Comparison of ENCODE assay signal across 21 cellular contexts in the genomic region with DNA sequence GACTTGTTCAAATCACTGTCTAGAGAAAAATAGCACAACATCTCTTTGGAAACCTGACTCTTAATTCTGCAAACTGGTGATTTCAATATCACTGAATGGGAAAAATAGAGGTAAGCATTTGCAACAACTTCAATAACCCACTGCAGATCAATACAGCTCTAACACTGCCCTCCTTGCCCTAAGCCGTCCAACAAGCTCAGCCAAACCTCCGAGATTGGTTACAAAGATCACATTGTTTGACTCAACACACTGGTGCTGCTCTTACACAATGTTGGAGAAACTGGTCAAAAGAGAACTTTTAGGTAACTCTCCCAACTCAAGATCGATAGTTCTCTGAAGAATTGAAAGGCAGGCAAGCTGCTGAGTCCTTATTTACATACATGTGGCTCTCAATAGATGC.
DNase-seq lines count a peak whose midpoint lies in the region; ATAC-seq lines count a peak whose summit lies in the region.
"Had no signal": no experiment of that assay in that cellular context is flagged by ENCODE, and none has a peak within 500 bp of the region (broad histone marks: within the 10 kb centered on the region; RNA-seq: fewer than 3 reads in every experiment).

No MANE protein-coding gene starts in this region.

- ATAC-seq in left lobe of liver, result peak; percentile 89
- ATAC-seq in activated T-helper 17 cell treated with anti-CD3 and anti-CD28 coated beads, Interleukin-2, amount 50 U/mL, for 72 hours (replicated peaks), result no peak
- ATAC-seq in aorta (ENCODE audit: low FRiP score), result no peak
- ATAC-seq: HCT116 had no signal

- H3K9me3 ChIP-seq in aorta (ENCODE audit: control insufficient read depth, low read length), result no peaks in the 10 kb centered on the region
- H3K9me3 ChIP-seq: Caco-2 had no signal

- no peaks in the 10 kb centered on the region for H3K27me3 ChIP-seq in aorta (ENCODE audit: control insufficient read depth in 1 of 2, insufficient read depth in 2 of 2, low read length in 1 of 2)

- H3K27ac ChIP-seq in angular gyrus (ENCODE audit: low read depth, low read length) (peak overlapping the region; percentile 42), aorta (ENCODE audit: low read depth in 1 of 2, low read length in 2 of 2) (no peak overlapping the region)
- H3K27ac ChIP-seq: C4-2B had no signal

- no peaks in the 10 kb centered on the region for H3K4me1 ChIP-seq in aorta (ENCODE audit: control insufficient read depth in 1 of 2, insufficient read depth in 2 of 2, low read length in 2 of 2)
- H3K4me1 ChIP-seq: Caco-2 had no signal

- WGBS in aorta, 2 donors, result 72 to 84% methylated on average over 3 of the region's 3 CpGs

- CTCF ChIA-PET in activated naive CD4-positive, alpha-beta T cell treated with anti-CD3 and anti-CD28 coated beads for 36 hours (lab: Charles Lee), result no interaction called here

- no peaks in the 10 kb centered on the region for H3K9me3 Mint-ChIP-seq in activated naive CD4-positive, alpha-beta T cell treated with anti-CD3 and anti-CD28 coated beads for 36 hours
- no peaks in the 10 kb centered on the region for H3K9me3 Mint-ChIP-seq in activated T-helper 17 cell treated with anti-CD3 and anti-CD28 coated beads, Interleukin-2, amount 50 U/mL, for 72 hours
- H3K9me3 Mint-ChIP-seq: CD4-positive, alpha-beta T cell; HFFc6; IgD-negative memory B cell had no signal

- H3K4me1 Mint-ChIP-seq in activated naive CD4-positive, alpha-beta T cell treated with anti-CD3 and anti-CD28 coated beads for 36 hours (ENCODE audit: low read depth), result no peaks in the 10 kb centered on the region
- no peaks in the 10 kb centered on the region for H3K4me1 Mint-ChIP-seq in activated T-helper 17 cell treated with anti-CD3 and anti-CD28 coated beads, Interleukin-2, amount 50 U/mL, for 72 hours
- H3K4me1 Mint-ChIP-seq: IgD-negative memory B cell had no signal

- no peaks in the 10 kb centered on the region for H3K36me3 Mint-ChIP-seq in activated naive CD4-positive, alpha-beta T cell treated with anti-CD3 and anti-CD28 coated beads for 36 hours (ENCODE audit: low read depth)
- H3K36me3 Mint-ChIP-seq in activated T-helper 17 cell treated with anti-CD3 and anti-CD28 coated beads, Interleukin-2, amount 50 U/mL, for 72 hours (ENCODE audit: low read depth), result no peaks in the 10 kb centered on the region
- H3K36me3 Mint-ChIP-seq: IgD-negative memory B cell had no signal

- H3K36me3 ChIP-seq in aorta (ENCODE audit: control insufficient read depth in 1 of 2, insufficient read depth in 2 of 2, low read length in 1 of 2), result no peaks in the 10 kb centered on the region

- intact Hi-C loops in activated naive CD4-positive, alpha-beta T cell treated with anti-CD3 and anti-CD28 coated beads for 36 hours (cut with micrococcal nuclease), result no loop called here
- intact Hi-C loops in aorta (cut with DNase I), result loop anchor here in 1 of 2 donors (5.0 kb wide), 1 partner anchor 149 kb away; the partner anchor contains the start of gene SPOCK1

- peaks cover 3% of the 10 kb centered on the region for H3K27me3 Mint-ChIP-seq in activated naive CD4-positive, alpha-beta T cell treated with anti-CD3 and anti-CD28 coated beads for 36 hours (ENCODE audit: low read depth)
- peaks cover 13% of the 10 kb centered on the region for H3K27me3 Mint-ChIP-seq in activated T-helper 17 cell treated with anti-CD3 and anti-CD28 coated beads, Interleukin-2, amount 50 U/mL, for 72 hours

- H3K27ac Mint-ChIP-seq in activated naive CD4-positive, alpha-beta T cell treated with anti-CD3 and anti-CD28 coated beads for 36 hours, result no peak overlapping the region
- H3K27ac Mint-ChIP-seq in activated T-helper 17 cell treated with anti-CD3 and anti-CD28 coated beads, Interleukin-2, amount 50 U/mL, for 72 hours, result no peak overlapping the region
- H3K27ac Mint-ChIP-seq: CD4-positive, alpha-beta T cell; HFFc6; IgD-negative memory B cell had no signal

- no peak overlapping the region for H3K4me3 Mint-ChIP-seq in activated naive CD4-positive, alpha-beta T cell treated with anti-CD3 and anti-CD28 coated beads for 36 hours
- H3K4me3 Mint-ChIP-seq in activated T-helper 17 cell treated with anti-CD3 and anti-CD28 coated beads, Interleukin-2, amount 50 U/mL, for 72 hours, result no peak overlapping the region
- H3K4me3 Mint-ChIP-seq: CD4-positive, alpha-beta T cell; HFFc6; IgD-negative memory B cell had no signal

- peak; percentile 61 for DNase-seq in left lobe of liver (ENCODE audit: low spot score)
- DNase-seq in midbrain (lab: John Stamatoyannopoulos, UW), result peak; percentile 48
- DNase-seq in superior temporal gyrus (ENCODE audit: extremely low spot score), result peak; percentile 60
- no peak for DNase-seq in activated CD4-positive, alpha-beta T cell treated with anti-CD3 and anti-CD28 coated beads for 1 hour
- no peak for DNase-seq in activated naive CD4-positive, alpha-beta T cell treated with anti-CD3 and anti-CD28 coated beads for 36 hours
- no peak for DNase-seq in aorta
- DNase-seq: ACHN; Caco-2; CD4-positive, alpha-beta T cell; DMS153; DMS79; GF-D8; GOT3; H7; HFFc6; KBM-7 had no signal

- H3K4me3 ChIP-seq in aorta (ENCODE audit: low read length in 2 of 2), result no peak overlapping the region

Comparison
In these comparisons a context has a peak if more than half of its experiments do, and no peak if none do; other contexts are left out.
1. DNase-seq: peak in left lobe of liver (single experiment), midbrain (single experiment) and superior temporal gyrus (single experiment); none in activated CD4-positive, alpha-beta T cell treated with anti-CD3 and anti-CD28 coated beads for 1 hour (single experiment), activated naive CD4-positive, alpha-beta T cell treated with anti-CD3 and anti-CD28 coated beads for 36 hours (single experiment) and aorta (0 of 2).